ENCODE assay signal across 7 cellular contexts in genomic region chr17:32523017-32523680, GRCh38. TPM values are rescaled to one million over a fixed set of nuclear protein-coding genes. Genes with fewer than 3 reads are reported as not detected.
A peak's percentile ranks its signal among the peaks of the same experiment; 100 is the strongest.
DNase-seq lines count a peak whose midpoint lies in the region; ATAC-seq and TF ChIP-seq lines count a peak whose summit lies in the region.

No MANE protein-coding gene starts in this region.

- TF ChIP-seq POLR2A in GM19193 (IDR thresholded peaks at IDR 0.05; ENCODE audit: extremely low read depth, insufficient read depth, insufficient read length): peak; percentile 47

- H3K9ac ChIP-seq in neuronal stem cell (ENCODE audit: low read depth, low read length, poor library complexity) (no peak overlapping the region), GM23248 (no peak overlapping the region)

- H4K20me1 ChIP-seq in GM23248 (ENCODE audit: insufficient read depth): no peaks in the 10 kb centered on the region

- H4K8ac ChIP-seq in neuronal stem cell (ENCODE audit: low read depth, low read length): no peak overlapping the region

- no peaks in the 10 kb centered on the region for H3K9me2 ChIP-seq in GM23248 (ENCODE audit: insufficient read depth)

- no peak overlapping the region for H3K4ac ChIP-seq in neuronal stem cell (ENCODE audit: low read length)

- no peaks in the 10 kb centered on the region for H3K79me1 ChIP-seq in neuronal stem cell (ENCODE audit: low read depth, low read length)

- no peak overlapping the region for H4K91ac ChIP-seq in neuronal stem cell (ENCODE audit: low read depth, low read length, poor library complexity)

- H2BK15ac ChIP-seq in neuronal stem cell (ENCODE audit: low read length): no peak overlapping the region

- H3K23ac ChIP-seq in neuronal stem cell (ENCODE audit: low read depth, low read length, poor library complexity): no peak overlapping the region

- no peaks in the 10 kb centered on the region for H3K79me2 ChIP-seq in GM23248 (ENCODE audit: insufficient read depth)

- H2AFZ ChIP-seq in neuronal stem cell (ENCODE audit: low read length) (peak overlapping the region; percentile 58), GM23248 (no peak overlapping the region)

- WGBS in neuronal stem cell (ENCODE audit: extremely low coverage in 2 of 2, insufficient read length in 2 of 2, insufficient replicate concordance in 1 of 2), 2 donors: no CpG with 5 or more reads among the region's 11 CpGs
- 88% methylated on average over 11 of the region's 11 CpGs for WGBS in GM23248 (ENCODE audit: low coverage in 1 of 2, low lambda C conversion rate in 2 of 2, missing lambda C conversion rate in 2 of 2), 2 experiments

- H3K4me1 ChIP-seq in neuronal stem cell (ENCODE audit: control insufficient read depth in 2 of 2, insufficient read depth in 1 of 2, low read depth in 1 of 2, low read length in 2 of 2) (peaks cover 26 to 32% of the 10 kb centered on the region in 2 donors), GM23248 (ENCODE audit: insufficient read depth) (peaks cover 13% of the 10 kb centered on the region)

- peak; percentile 71 for ATAC-seq in HG02798 (IDR thresholded peaks at IDR 0.05; ENCODE audit: poor library complexity, unreplicated experiment)

- no peak overlapping the region for H3K4me3 ChIP-seq in neuronal stem cell (ENCODE audit: low read length in 2 of 2)
- no peak overlapping the region for H3K4me3 ChIP-seq in GM23248

- H3K4me2 ChIP-seq in neuronal stem cell (ENCODE audit: insufficient read depth, low read length, poor library complexity, severe bottlenecking) (no peak overlapping the region), GM23248 (ENCODE audit: unreplicated experiment) (no peak overlapping the region)

- H2BK12ac ChIP-seq in neuronal stem cell (ENCODE audit: low read length): no peak overlapping the region

- H2BK5ac ChIP-seq in neuronal stem cell (ENCODE audit: low read length): no peak overlapping the region

- H2BK120ac ChIP-seq in neuronal stem cell (ENCODE audit: low read depth, low read length): no peak overlapping the region

- DNase-seq in RPMI8226 (peak; percentile 82), neuronal stem cell (ENCODE audit: low spot score) (no peak), GM23248 (no peak), AML-193 (lab: John Stamatoyannopoulos, UW) (no peak), putamen (ENCODE audit: low spot score) (no peak)

- H3K14ac ChIP-seq in neuronal stem cell (ENCODE audit: low read length): no peak overlapping the region

- in situ Hi-C loops in GM23248 (cut with MboI): no loop called here

- peaks cover 14% of the 10 kb centered on the region; the same call in 1 of the 2 replicates for H3F3A ChIP-seq in GM23248 (ENCODE audit: insufficient read depth)

- H3K36me3 ChIP-seq in neuronal stem cell (replicated peaks in 1 of 2; ENCODE audit: control insufficient read depth in 2 of 2, insufficient read depth in 2 of 2, low read length in 2 of 2) (no peaks in the 10 kb centered on the region), GM23248 (ENCODE audit: low read depth) (no peaks in the 10 kb centered on the region; the same call in 1 of the 2 replicates)

- H3K9me3 ChIP-seq in neuronal stem cell (replicated peaks in 1 of 2; ENCODE audit: control insufficient read depth in 2 of 2, insufficient read depth in 1 of 2, low read depth in 1 of 2, low read length in 2 of 2): peaks cover 0 to 2% of the 10 kb centered on the region in 2 donors
- no peaks in the 10 kb centered on the region for H3K9me3 ChIP-seq in GM23248 (ENCODE audit: low read depth)

- no peaks in the 10 kb centered on the region for H3K27me3 ChIP-seq in neuronal stem cell (ENCODE audit: control insufficient read depth in 3 of 3, insufficient read depth in 3 of 3, low read depth in 1 of 3, low read length in 3 of 3)
- no peaks in the 10 kb centered on the region for H3K27me3 ChIP-seq in GM23248 (replicated peaks; ENCODE audit: insufficient read depth)

- H3K27ac ChIP-seq in neuronal stem cell (replicated peaks; ENCODE audit: low read length) (no peak overlapping the region), GM23248 (no peak overlapping the region)

- H3K18ac ChIP-seq in neuronal stem cell (ENCODE audit: low read length): peak overlapping the region; percentile 55

- H2AK5ac ChIP-seq in neuronal stem cell (ENCODE audit: low read depth, low read length): no peak overlapping the region

RNA-seq across cellular contexts. Expression of gene CDK5R1, which starts 36.4 kb away (rescaled TPM):
- polyA plus RNA-seq in neuronal stem cell (2013, experiment 1 of 2): 5.4 TPM
- polyA plus RNA-seq in neuronal stem cell (2013, experiment 2 of 2): 5.2 TPM
- total RNA-seq in GM23248 (2014; rRNA removed; shearing (Covaris generic)): 1.2 and 1.5 TPM in 2 replicates
- polyA plus RNA-seq in GM23248 (2016; fragmentation: Nextera tagmentation; extraction: Ambion mirVana): 0.39 and 0.63 TPM in 2 replicates
